In genomic region chr1:120289601-120290074, GRCh38 we compare ENCODE assay signal across 6 cellular contexts.
DNase-seq lines count a peak whose midpoint lies in the region; ATAC-seq and TF ChIP-seq lines count a peak whose summit lies in the region.
"Not testable (repeated sequence)": the region's sequence is repeated elsewhere in the genome, so short reads cannot be mapped to it uniquely, and the experiment has no call there.

No MANE protein-coding gene starts in this region.

- H3K27ac ChIP-seq in Panc1 (ENCODE audit: low read length); lung (ENCODE audit: low read depth in 1 of 2, low read length in 1 of 2); gastrocnemius medialis: not testable (repeated sequence)

- intact Hi-C loops in Panc1 (cut with micrococcal nuclease; ENCODE audit: unreplicated experiment); Right ventricle myocardium superior (cut with DNase I); gastrocnemius medialis (cut with DNase I; ENCODE audit: low total_unique reads): not testable (repeated sequence)

- H3K27ac Mint-ChIP-seq in activated CD8-positive, alpha-beta T cell treated with anti-CD3 and anti-CD28 coated beads, Interleukin-2, amount 10 ng/mL, durations not matched to agents 7 days and 5 days; activated naive CD8-positive, alpha-beta T cell treated with anti-CD3 and anti-CD28 coated beads, Interleukin-2, amount 50 U/mL, for 24 hours: not testable (repeated sequence)

- not testable (repeated sequence) for TF ChIP-seq POLR2A in gastrocnemius medialis (IDR thresholded peaks at IDR 0.05)

- H3K36me3 Mint-ChIP-seq in activated CD8-positive, alpha-beta T cell treated with anti-CD3 and anti-CD28 coated beads, Interleukin-2, amount 10 ng/mL, durations not matched to agents 7 days and 5 days (ENCODE audit: low read depth); activated naive CD8-positive, alpha-beta T cell treated with anti-CD3 and anti-CD28 coated beads, Interleukin-2, amount 50 U/mL, for 24 hours (ENCODE audit: low read depth): not testable (repeated sequence)

- CTCF ChIA-PET in Panc1 (lab: Charles Lee); activated CD8-positive, alpha-beta T cell treated with anti-CD3 and anti-CD28 coated beads, Interleukin-2, amount 10 ng/mL, durations not matched to agents 7 days and 5 days (lab: Charles Lee): not testable (repeated sequence)

- H3K4me1 Mint-ChIP-seq in activated CD8-positive, alpha-beta T cell treated with anti-CD3 and anti-CD28 coated beads, Interleukin-2, amount 10 ng/mL, durations not matched to agents 7 days and 5 days (ENCODE audit: low read depth); activated naive CD8-positive, alpha-beta T cell treated with anti-CD3 and anti-CD28 coated beads, Interleukin-2, amount 50 U/mL, for 24 hours: not testable (repeated sequence)

- H3K9me3 ChIP-seq in Panc1 (ENCODE audit: control insufficient read depth, insufficient read depth, low read depth, low read length); lung (ENCODE audit: control insufficient read depth in 2 of 2, insufficient read depth in 1 of 2, low read length in 1 of 2); gastrocnemius medialis: not testable (repeated sequence)

- 0 out of 2 replicates have a peak, but pooled peaks have one; percentile 17 for ATAC-seq in Panc1
- peak; percentile 39 for ATAC-seq in activated CD8-positive, alpha-beta T cell treated with anti-CD3 and anti-CD28 coated beads, Interleukin-2, amount 10 ng/mL, durations not matched to agents 7 days and 5 days
- ATAC-seq in activated naive CD8-positive, alpha-beta T cell treated with anti-CD3 and anti-CD28 coated beads, Interleukin-2, amount 50 U/mL, for 24 hours = peak; percentile 21
- peak; percentile 2 for ATAC-seq in Right ventricle myocardium superior (ENCODE audit: poor library complexity)
- ATAC-seq in lung (ENCODE audit: insufficient read depth, low FRiP score) = peak; percentile 20
- peak; percentile 13 to 14 for ATAC-seq in gastrocnemius medialis

- H3K4me3 ChIP-seq in Panc1 (ENCODE audit: low read depth in 2 of 2, low read length in 2 of 2); lung; gastrocnemius medialis: not testable (repeated sequence)

- DNase-seq in Panc1 (ENCODE audit: low read depth, low spot score); activated CD8-positive, alpha-beta T cell treated with anti-CD3 and anti-CD28 coated beads, Interleukin-2, amount 10 ng/mL, durations not matched to agents 7 days and 5 days; activated naive CD8-positive, alpha-beta T cell treated with anti-CD3 and anti-CD28 coated beads, Interleukin-2, amount 50 U/mL, for 24 hours; Right ventricle myocardium superior; lung (ENCODE audit: low spot score); gastrocnemius medialis: not testable (repeated sequence)

- H3K9me3 Mint-ChIP-seq in activated CD8-positive, alpha-beta T cell treated with anti-CD3 and anti-CD28 coated beads, Interleukin-2, amount 10 ng/mL, durations not matched to agents 7 days and 5 days (ENCODE audit: insufficient read depth); activated naive CD8-positive, alpha-beta T cell treated with anti-CD3 and anti-CD28 coated beads, Interleukin-2, amount 50 U/mL, for 24 hours: not testable (repeated sequence)

- H3K27me3 ChIP-seq in Panc1 (ENCODE audit: control insufficient read depth, insufficient read depth, low read length); lung (ENCODE audit: control insufficient read depth, insufficient read depth); gastrocnemius medialis: not testable (repeated sequence)

- in situ Hi-C loops in Panc1 (cut with HindIII; ENCODE audit: low pct_unique_long_range_greater_than_20kb, low sequenced_read_pairs); gastrocnemius medialis (cut with MboI; ENCODE audit: low sequenced_read_pairs in 4 of 4): not testable (repeated sequence)

- not testable (repeated sequence) for BruUV-seq in Panc1 (replicated peaks; lab: Mats Ljungman, UMichigan)

- WGBS in lung, 2 donors = no CpG with 5 or more reads among the region's 3 CpGs

- not testable (repeated sequence) for H3K27me3 Mint-ChIP-seq in activated CD8-positive, alpha-beta T cell treated with anti-CD3 and anti-CD28 coated beads, Interleukin-2, amount 10 ng/mL, durations not matched to agents 7 days and 5 days (ENCODE audit: low read depth); activated naive CD8-positive, alpha-beta T cell treated with anti-CD3 and anti-CD28 coated beads, Interleukin-2, amount 50 U/mL, for 24 hours

- POLR2A ChIA-PET in Panc1 (lab: Charles Lee); activated CD8-positive, alpha-beta T cell treated with anti-CD3 and anti-CD28 coated beads, Interleukin-2, amount 10 ng/mL, durations not matched to agents 7 days and 5 days (lab: Charles Lee): not testable (repeated sequence)

- H3K4me1 ChIP-seq in Panc1 (ENCODE audit: control insufficient read depth, insufficient read depth, low read length); lung (ENCODE audit: control insufficient read depth in 2 of 2, insufficient read depth in 2 of 2, low read length in 2 of 2); gastrocnemius medialis: not testable (repeated sequence)

- H3K36me3 ChIP-seq in Panc1 (ENCODE audit: control insufficient read depth, insufficient read depth, low read length); lung (ENCODE audit: control insufficient read depth in 2 of 2, insufficient read depth in 2 of 2, low read length in 2 of 2); gastrocnemius medialis: not testable (repeated sequence)

- H3K4me3 Mint-ChIP-seq in activated CD8-positive, alpha-beta T cell treated with anti-CD3 and anti-CD28 coated beads, Interleukin-2, amount 10 ng/mL, durations not matched to agents 7 days and 5 days; activated naive CD8-positive, alpha-beta T cell treated with anti-CD3 and anti-CD28 coated beads, Interleukin-2, amount 50 U/mL, for 24 hours: not testable (repeated sequence)

- TF ChIP-seq CTCF in Panc1 (IDR thresholded peaks at IDR 0.05); lung (IDR thresholded peaks at IDR 0.05; ENCODE audit: control extremely low read depth, extremely low read depth); gastrocnemius medialis (IDR thresholded peaks at IDR 0.05 in 4 of 5, conservative IDR thresholded peaks at IDR 0.05 in 1 of 5): not testable (repeated sequence)
